13 cellular contexts compared by ENCODE assay signal in the genomic region with DNA sequence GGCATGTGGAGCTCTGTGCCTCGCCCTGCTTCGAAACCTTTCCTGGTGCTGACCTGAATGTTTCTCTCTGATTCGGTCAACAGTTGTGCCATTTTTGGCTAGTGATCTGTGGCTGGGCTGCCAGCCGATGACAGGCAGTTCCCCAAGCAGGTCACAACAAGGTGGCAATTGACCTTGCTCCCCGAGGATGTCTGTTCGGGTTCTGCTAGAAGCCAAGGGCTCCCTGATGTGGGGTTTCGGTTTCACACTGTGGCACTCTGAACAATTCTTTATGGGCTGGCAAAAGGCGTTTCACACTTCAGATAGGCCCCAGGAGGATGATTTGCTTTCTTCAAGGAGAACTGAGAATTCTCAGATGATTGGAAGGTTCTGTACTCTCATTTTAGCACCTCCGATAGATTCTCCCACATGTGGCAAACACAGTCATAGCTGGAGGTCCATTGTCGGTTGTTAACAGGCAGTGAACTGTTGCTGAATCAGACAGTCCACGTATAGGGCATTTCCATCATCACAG.
DNase-seq lines count a peak whose midpoint lies in the region; ATAC-seq and TF ChIP-seq lines count a peak whose summit lies in the region.
"Had no signal": no experiment of that assay in that cellular context is flagged by ENCODE, and none has a peak within 500 bp of the region (broad histone marks: within the 10 kb centered on the region; RNA-seq: fewer than 3 reads in every experiment).

No MANE protein-coding gene starts in this region.

- H3K4me3 ChIP-seq in GM12865 (ENCODE audit: low read depth, low read length) (no peak overlapping the region), PC-9 (no peak overlapping the region)
- H3K4me3 ChIP-seq: dorsolateral prefrontal cortex, heart right ventricle had no signal

- no peaks in the 10 kb centered on the region for H4K20me1 ChIP-seq in PC-9 (ENCODE audit: insufficient read depth)

- 0 out of 2 replicates have a peak overlapping the region, but pooled peaks have one; percentile 2 for H3K4me2 ChIP-seq in PC-9

- H3K9me3 ChIP-seq in PC-9 (ENCODE audit: insufficient read depth, low read depth), result no peaks in the 10 kb centered on the region

- CTCF ChIA-PET in PC-9 (lab: Charles Lee), result no interaction called here

- TF ChIP-seq CTCF in GM12865 (IDR thresholded peaks at IDR 0.05; ENCODE audit: insufficient read depth, low read depth, low read length, missing control alignments) (no peak), PC-9 (conservative IDR thresholded peaks at IDR 0.05) (no peak)

- H3K36me3 ChIP-seq in PC-9 (ENCODE audit: low read depth), result no peaks in the 10 kb centered on the region
- H3K36me3 ChIP-seq: heart right ventricle had no signal

- ATAC-seq in GM19351 (IDR thresholded peaks at IDR 0.05; ENCODE audit: unreplicated experiment), result peak; percentile 85
- peak; percentile 77 for ATAC-seq in HG02885 (IDR thresholded peaks at IDR 0.05; ENCODE audit: poor library complexity, unreplicated experiment)
- ATAC-seq: sciatic nerve had no signal

- no peak overlapping the region for H2AFZ ChIP-seq in PC-9

- POLR2A ChIA-PET in PC-9 (lab: Charles Lee; ENCODE audit: unreplicated experiment), result no interaction called here

- peaks cover 32% of the 10 kb centered on the region for H3K27me3 ChIP-seq in PC-9 (ENCODE audit: insufficient read depth, low read depth)

- DNase-seq in GM12865 (ENCODE audit: low read depth) (peak; percentile 75), PC-9 (no peak), DMS 273 (lab: John Stamatoyannopoulos, UW; ENCODE audit: unreplicated experiment) (no peak), hepatic stellate cell (ENCODE audit: low spot score) (no peak), cerebellum (ENCODE audit: low spot score) (no peak)
- no peak for DNase-seq in stimulated activated CD4-positive, alpha-beta T cell treated with anti-CD3 and anti-CD28 coated beads, Interleukin-1b, Interleukin-23, amount 100 ng/mL, for 48 hours
- DNase-seq: activated CD4-positive, alpha-beta T cell treated with anti-CD3 and anti-CD28 coated beads, Interleukin-2, amount 50 U/mL, for 4 hours; dorsolateral prefrontal cortex; heart right ventricle had no signal

- no TSS peak for BruUV-seq in PC-9 (replicated peaks; lab: Mats Ljungman, UMichigan)

- intact Hi-C loops in PC-9 (cut with micrococcal nuclease; ENCODE audit: unreplicated experiment), result no loop called here

- H3F3A ChIP-seq in PC-9 (ENCODE audit: insufficient read depth, low read depth), result no peaks in the 10 kb centered on the region

- H3K27ac ChIP-seq in PC-9, result no peak overlapping the region
- H3K27ac ChIP-seq: C4-2B, dorsolateral prefrontal cortex, heart right ventricle had no signal

- no peaks in the 10 kb centered on the region for H3K79me2 ChIP-seq in PC-9 (ENCODE audit: low read depth)

- no peaks in the 10 kb centered on the region for H3K9me2 ChIP-seq in PC-9 (ENCODE audit: insufficient read depth)

- no peaks in the 10 kb centered on the region for H3K4me1 ChIP-seq in PC-9 (replicated peaks; ENCODE audit: insufficient read depth)
- H3K4me1 ChIP-seq: heart right ventricle had no signal
